In genomic region chr19:34364830-34365462, GRCh38 we compare ENCODE assay signal across 8 cellular contexts. TPM values are rescaled to one million over a fixed set of nuclear protein-coding genes. Genes with fewer than 3 reads are reported as not detected.
DNase-seq lines count a peak whose midpoint lies in the region; ATAC-seq and TF ChIP-seq lines count a peak whose summit lies in the region.

GPI (plus strand) TSS chr19:34365196; CDS start chr19:34365267, 71 bp downstream.

- H3K36me3 Mint-ChIP-seq in neural crest cell (ENCODE audit: low read depth), result peaks cover 2% of the 10 kb centered on the region

- DNase-seq in DMS153 (lab: John Stamatoyannopoulos, UW) (peak; percentile 29), Karpas-422 (peak; percentile 90), SHP77 treated with DMSO at 0.1 percent for 48 hours (lab: John Stamatoyannopoulos, UW) (peak; percentile 71), activated gamma-delta T cell treated with Interleukin-2 at 50 U/mL for 16 hours (peak; percentile 56), foreskin fibroblast (peak; percentile 33 to 80), neural crest cell (ENCODE audit: low read depth, low spot score) (peak; percentile 29)
- peak; percentile 68 to 70 for DNase-seq in stimulated activated naive CD8-positive, alpha-beta T cell treated with anti-CD3 and anti-CD28 coated beads, Interleukin-15, amount 100 ng/mL, for 72 hours

- H3K9ac ChIP-seq in Karpas-422 (ENCODE audit: low read length), result peak within 1 kb of the TSS; percentile 100

- TF ChIP-seq CTCF in foreskin fibroblast (IDR thresholded peaks at IDR 0.05; ENCODE audit: low read depth, low read length), result no peak
- TF ChIP-seq CTCF in neural crest cell (conservative IDR thresholded peaks at IDR 0.05), result no peak

- H3K4me2 ChIP-seq in Karpas-422 (ENCODE audit: low read depth, low read length, poor library complexity, severe bottlenecking), result peak within 1 kb of the TSS; percentile 87

- H3K9me3 ChIP-seq in Karpas-422 (ENCODE audit: low read length), result no peaks in the 10 kb centered on the region

- H3K27me3 ChIP-seq in Karpas-422 (ENCODE audit: low read length), result no peaks in the 10 kb centered on the region

- H3K4me3 Mint-ChIP-seq in neural crest cell, result peak within 1 kb of the TSS; percentile 98
- peak within 1 kb of the TSS; percentile 93 to 99 for H3K4me3 Mint-ChIP-seq in stimulated activated naive CD8-positive, alpha-beta T cell treated with anti-CD3 and anti-CD28 coated beads, Interleukin-15, amount 100 ng/mL, for 72 hours

- H3K27me3 Mint-ChIP-seq in neural crest cell (ENCODE audit: low read depth), result peaks cover 4% of the 10 kb centered on the region
- H3K27me3 Mint-ChIP-seq in stimulated activated naive CD8-positive, alpha-beta T cell treated with anti-CD3 and anti-CD28 coated beads, Interleukin-15, amount 100 ng/mL, for 72 hours, result no peaks in the 10 kb centered on the region

- H3K9me2 ChIP-seq in Karpas-422 (replicated peaks; ENCODE audit: insufficient read depth, low read length), result no peaks in the 10 kb centered on the region

- peaks cover 43% of the 10 kb centered on the region for H3K79me2 ChIP-seq in Karpas-422 (ENCODE audit: low read length)

- H4K20me1 ChIP-seq in Karpas-422 (ENCODE audit: insufficient read depth, low read depth, low read length), result peaks cover 23% of the 10 kb centered on the region

- peak within 1 kb of the TSS; percentile 91 for H3K27ac Mint-ChIP-seq in neural crest cell (ENCODE audit: unreplicated experiment)
- peak within 1 kb of the TSS; percentile 90 to 96 for H3K27ac Mint-ChIP-seq in stimulated activated naive CD8-positive, alpha-beta T cell treated with anti-CD3 and anti-CD28 coated beads, Interleukin-15, amount 100 ng/mL, for 72 hours

- peak within 1 kb of the TSS; percentile 83; the same call in 1 of the 2 replicates for H2AFZ ChIP-seq in Karpas-422 (ENCODE audit: low read length)

- H3K27ac ChIP-seq in Karpas-422 (ENCODE audit: low read length), result peak within 1 kb of the TSS; percentile 72

- peaks cover 31% of the 10 kb centered on the region for H3K36me3 ChIP-seq in Karpas-422 (ENCODE audit: insufficient read depth, low read length)

- peaks cover 30% of the 10 kb centered on the region for H3K4me1 Mint-ChIP-seq in neural crest cell
- peaks cover 85% of the 10 kb centered on the region for H3K4me1 Mint-ChIP-seq in stimulated activated naive CD8-positive, alpha-beta T cell treated with anti-CD3 and anti-CD28 coated beads, Interleukin-15, amount 100 ng/mL, for 72 hours

- H3K4me1 ChIP-seq in Karpas-422 (ENCODE audit: low read length), result peaks cover 32% of the 10 kb centered on the region

- H3K9me3 Mint-ChIP-seq in neural crest cell, result no peaks in the 10 kb centered on the region
- no peaks in the 10 kb centered on the region for H3K9me3 Mint-ChIP-seq in stimulated activated naive CD8-positive, alpha-beta T cell treated with anti-CD3 and anti-CD28 coated beads, Interleukin-15, amount 100 ng/mL, for 72 hours

- peak; percentile 53 for ATAC-seq in GM21717 (IDR thresholded peaks at IDR 0.05; ENCODE audit: unreplicated experiment)
- peak; percentile 92 for ATAC-seq in stimulated activated naive CD8-positive, alpha-beta T cell treated with anti-CD3 and anti-CD28 coated beads, Interleukin-15, amount 100 ng/mL, for 72 hours

- H3K4me3 ChIP-seq in Karpas-422 (ENCODE audit: low read length) (peak within 1 kb of the TSS; percentile 100), foreskin fibroblast (ENCODE audit: low read depth in 1 of 2, low read length in 2 of 2) (peak within 1 kb of the TSS; percentile 80 to 82)

RNA-seq across cellular contexts. Expression of gene GPI, which starts in this region (rescaled TPM):
- 219 and 234 TPM in 2 replicates for total RNA-seq in Karpas-422 (2014; rRNA removed; shearing (Covaris generic); ENCODE audit: low replicate concordance)
- 227 and 245 TPM in 2 replicates for total RNA-seq in neural crest cell

Comparison
In these comparisons a context has a peak if more than half of its experiments do, and no peak if none do; other contexts are left out.
1. Peak in every context shown above with its lines: DNase-seq, ATAC-seq, H3K4me3 ChIP-seq and H3K27ac ChIP-seq.
2. DNase-seq: peak in every context shown above with its lines; median percentile 90 in Karpas-422; 71 in SHP77 treated with DMSO at 0.1 percent for 48 hours; 69 in stimulated activated naive CD8-positive, alpha-beta T cell treated with anti-CD3 and anti-CD28 coated beads, Interleukin-15, amount 100 ng/mL, for 72 hours; 56 in foreskin fibroblast; 56 in activated gamma-delta T cell treated with Interleukin-2 at 50 U/mL for 16 hours; 29 in DMS153; 29 in neural crest cell.